2 cellular contexts compared by ENCODE assay signal in the genomic region with DNA sequence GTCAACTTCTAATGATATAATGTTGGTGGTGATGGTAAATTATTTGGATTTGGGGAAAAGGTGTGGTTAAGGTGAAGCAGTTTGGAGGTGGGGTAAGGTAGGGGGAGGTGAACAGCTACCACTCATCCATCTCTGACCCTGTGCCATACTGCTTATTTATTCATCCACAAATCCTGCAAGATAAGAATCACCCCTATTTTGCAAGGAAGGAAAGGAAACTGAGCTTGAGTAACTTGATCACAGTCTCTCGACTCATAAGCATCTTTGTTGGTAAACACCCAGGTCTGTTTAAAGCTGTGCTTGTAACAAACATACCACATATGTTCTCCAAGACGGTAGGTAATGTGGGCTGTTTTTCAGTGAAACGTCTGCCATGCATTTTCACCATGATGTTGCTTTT.
TF ChIP-seq lines count a peak whose summit lies in the region.

No MANE protein-coding gene starts in this region.

TF ChIP-seq in SK-N-SH, 30 proteins besides CTCF, POLR2A, EP300 and RAD21 (continued from another document):
- TF ChIP-seq, protein P1, sequence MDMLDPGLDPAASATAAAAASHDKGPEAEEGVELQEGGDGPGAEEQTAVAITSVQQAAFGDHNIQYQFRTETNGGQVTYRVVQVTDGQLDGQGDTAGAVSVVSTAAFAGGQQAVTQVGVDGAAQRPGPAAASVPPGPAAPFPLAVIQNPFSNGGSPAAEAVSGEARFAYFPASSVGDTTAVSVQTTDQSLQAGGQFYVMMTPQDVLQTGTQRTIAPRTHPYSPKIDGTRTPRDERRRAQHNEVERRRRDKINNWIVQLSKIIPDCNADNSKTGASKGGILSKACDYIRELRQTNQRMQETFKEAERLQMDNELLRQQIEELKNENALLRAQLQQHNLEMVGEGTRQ (IDR thresholded peaks at IDR 0.05; ENCODE audit: borderline replicate concordance, low read depth, low read length), result no peak
- TF ChIP-seq, protein P2, sequence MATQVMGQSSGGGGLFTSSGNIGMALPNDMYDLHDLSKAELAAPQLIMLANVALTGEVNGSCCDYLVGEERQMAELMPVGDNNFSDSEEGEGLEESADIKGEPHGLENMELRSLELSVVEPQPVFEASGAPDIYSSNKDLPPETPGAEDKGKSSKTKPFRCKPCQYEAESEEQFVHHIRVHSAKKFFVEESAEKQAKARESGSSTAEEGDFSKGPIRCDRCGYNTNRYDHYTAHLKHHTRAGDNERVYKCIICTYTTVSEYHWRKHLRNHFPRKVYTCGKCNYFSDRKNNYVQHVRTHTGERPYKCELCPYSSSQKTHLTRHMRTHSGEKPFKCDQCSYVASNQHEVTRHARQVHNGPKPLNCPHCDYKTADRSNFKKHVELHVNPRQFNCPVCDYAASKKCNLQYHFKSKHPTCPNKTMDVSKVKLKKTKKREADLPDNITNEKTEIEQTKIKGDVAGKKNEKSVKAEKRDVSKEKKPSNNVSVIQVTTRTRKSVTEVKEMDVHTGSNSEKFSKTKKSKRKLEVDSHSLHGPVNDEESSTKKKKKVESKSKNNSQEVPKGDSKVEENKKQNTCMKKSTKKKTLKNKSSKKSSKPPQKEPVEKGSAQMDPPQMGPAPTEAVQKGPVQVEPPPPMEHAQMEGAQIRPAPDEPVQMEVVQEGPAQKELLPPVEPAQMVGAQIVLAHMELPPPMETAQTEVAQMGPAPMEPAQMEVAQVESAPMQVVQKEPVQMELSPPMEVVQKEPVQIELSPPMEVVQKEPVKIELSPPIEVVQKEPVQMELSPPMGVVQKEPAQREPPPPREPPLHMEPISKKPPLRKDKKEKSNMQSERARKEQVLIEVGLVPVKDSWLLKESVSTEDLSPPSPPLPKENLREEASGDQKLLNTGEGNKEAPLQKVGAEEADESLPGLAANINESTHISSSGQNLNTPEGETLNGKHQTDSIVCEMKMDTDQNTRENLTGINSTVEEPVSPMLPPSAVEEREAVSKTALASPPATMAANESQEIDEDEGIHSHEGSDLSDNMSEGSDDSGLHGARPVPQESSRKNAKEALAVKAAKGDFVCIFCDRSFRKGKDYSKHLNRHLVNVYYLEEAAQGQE (IDR thresholded peaks at IDR 0.05; ENCODE audit: low read depth, low read length), result no peak
- TF ChIP-seq MXI1 (IDR thresholded peaks at IDR 0.05; ENCODE audit: low read depth, low read length), result no peak

TF ChIP-seq in SK-N-SH treated with all-trans-retinoic acid at 6 μM for 48 hours, 23 proteins besides CTCF, POLR2A, EP300 and RAD21 (continued from another document):
- TF ChIP-seq, protein P3, sequence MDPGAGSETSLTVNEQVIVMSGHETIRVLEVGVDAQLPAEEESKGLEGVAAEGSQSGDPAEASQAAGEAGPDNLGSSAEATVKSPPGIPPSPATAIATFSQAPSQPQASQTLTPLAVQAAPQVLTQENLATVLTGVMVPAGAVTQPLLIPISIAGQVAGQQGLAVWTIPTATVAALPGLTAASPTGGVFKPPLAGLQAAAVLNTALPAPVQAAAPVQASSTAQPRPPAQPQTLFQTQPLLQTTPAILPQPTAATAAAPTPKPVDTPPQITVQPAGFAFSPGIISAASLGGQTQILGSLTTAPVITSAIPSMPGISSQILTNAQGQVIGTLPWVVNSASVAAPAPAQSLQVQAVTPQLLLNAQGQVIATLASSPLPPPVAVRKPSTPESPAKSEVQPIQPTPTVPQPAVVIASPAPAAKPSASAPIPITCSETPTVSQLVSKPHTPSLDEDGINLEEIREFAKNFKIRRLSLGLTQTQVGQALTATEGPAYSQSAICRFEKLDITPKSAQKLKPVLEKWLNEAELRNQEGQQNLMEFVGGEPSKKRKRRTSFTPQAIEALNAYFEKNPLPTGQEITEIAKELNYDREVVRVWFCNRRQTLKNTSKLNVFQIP (CRISPR knock-in tag; IDR thresholded peaks at IDR 0.05; ENCODE audit: borderline replicate concordance, low read depth), result no peak
- no peak for TF ChIP-seq ZC3H10 (CRISPR knock-in tag; IDR thresholded peaks at IDR 0.05)
- TF ChIP-seq, protein P4, sequence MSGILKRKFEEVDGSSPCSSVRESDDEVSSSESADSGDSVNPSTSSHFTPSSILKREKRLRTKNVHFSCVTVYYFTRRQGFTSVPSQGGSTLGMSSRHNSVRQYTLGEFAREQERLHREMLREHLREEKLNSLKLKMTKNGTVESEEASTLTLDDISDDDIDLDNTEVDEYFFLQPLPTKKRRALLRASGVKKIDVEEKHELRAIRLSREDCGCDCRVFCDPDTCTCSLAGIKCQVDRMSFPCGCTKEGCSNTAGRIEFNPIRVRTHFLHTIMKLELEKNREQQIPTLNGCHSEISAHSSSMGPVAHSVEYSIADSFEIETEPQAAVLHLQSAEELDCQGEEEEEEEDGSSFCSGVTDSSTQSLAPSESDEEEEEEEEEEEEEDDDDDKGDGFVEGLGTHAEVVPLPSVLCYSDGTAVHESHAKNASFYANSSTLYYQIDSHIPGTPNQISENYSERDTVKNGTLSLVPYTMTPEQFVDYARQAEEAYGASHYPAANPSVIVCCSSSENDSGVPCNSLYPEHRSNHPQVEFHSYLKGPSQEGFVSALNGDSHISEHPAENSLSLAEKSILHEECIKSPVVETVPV (CRISPR knock-in tag; IDR thresholded peaks at IDR 0.05), result no peak
- TF ChIP-seq ZNF70 (CRISPR knock-in tag; IDR thresholded peaks at IDR 0.05), result no peak
- no peak for TF ChIP-seq ARNTL (CRISPR knock-in tag; IDR thresholded peaks at IDR 0.05; ENCODE audit: borderline replicate concordance, low read depth)
- no peak for TF ChIP-seq TOX (CRISPR knock-in tag; IDR thresholded peaks at IDR 0.05; ENCODE audit: borderline replicate concordance)
TF ChIP-seq in SK-N-SH treated with all-trans-retinoic acid at 6 μM for 48 hours: peak in this region for 0.
